In the genomic region with DNA sequence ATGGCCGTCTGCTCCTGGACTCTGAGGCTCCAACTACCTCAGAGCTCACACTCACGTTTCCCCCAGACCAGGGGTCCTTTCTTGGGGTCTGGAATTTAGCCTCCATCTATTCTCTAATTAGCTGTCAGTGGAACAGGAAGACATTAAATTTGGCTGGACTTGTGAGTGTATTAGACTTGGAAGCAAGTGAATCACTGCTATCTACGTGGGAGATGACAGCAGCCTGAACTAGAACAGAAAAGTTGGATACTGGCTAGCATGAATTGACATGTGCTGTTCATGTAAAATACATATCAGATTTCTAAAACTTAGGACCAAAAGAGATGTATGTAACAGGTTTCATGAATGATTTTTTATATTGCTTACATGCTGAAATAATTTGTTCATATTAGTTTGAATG, we compare ENCODE assay signal across 11 cellular contexts. TPM values are rescaled to one million over a fixed set of nuclear protein-coding genes. Genes with fewer than 3 reads are reported as not detected.
DNase-seq lines count a peak whose midpoint lies in the region; ATAC-seq and TF ChIP-seq lines count a peak whose summit lies in the region.
"Had no signal": no experiment of that assay in that cellular context is flagged by ENCODE, and none has a peak within 500 bp of the region (broad histone marks: within the 10 kb centered on the region; RNA-seq: fewer than 3 reads in every experiment).

No MANE protein-coding gene starts in this region.

- H3K27me3 ChIP-seq in SJSA1 (replicated peaks) (no peaks in the 10 kb centered on the region), fibroblast of lung (ENCODE audit: control insufficient read depth, insufficient read depth, low read length) (no peaks in the 10 kb centered on the region), osteoblast (ENCODE audit: insufficient read depth, low read length) (no peaks in the 10 kb centered on the region), upper lobe of left lung (no peaks in the 10 kb centered on the region)
- H3K27me3 ChIP-seq: body of pancreas had no signal

- peak overlapping the region; percentile 74 for H3K27ac ChIP-seq in SJSA1
- peak overlapping the region; percentile 86 for H3K27ac ChIP-seq in fibroblast of lung (ENCODE audit: insufficient read depth, low read length)
- peak overlapping the region; percentile 84 for H3K27ac ChIP-seq in osteoblast (ENCODE audit: low read depth, low read length)
- peak overlapping the region; percentile 49 to 74 (median 61) for H3K27ac ChIP-seq in upper lobe of left lung
- H3K27ac ChIP-seq: parathyroid adenoma had no signal

- H3K36me3 Mint-ChIP-seq in immature natural killer cell, result peaks cover 14 to 32% (median 22%) of the 10 kb centered on the region in 3 donors

- ATAC-seq in upper lobe of left lung (ENCODE audit: low FRiP score in 2 of 2), result no peak

- H3K27me3 Mint-ChIP-seq in immature natural killer cell (ENCODE audit: low read depth in 3 of 3), result peaks cover 0 to 1% (median 0%) of the 10 kb centered on the region in 3 donors

- no peak for TF ChIP-seq EP300 in upper lobe of left lung (IDR thresholded peaks at IDR 0.05)

- TF ChIP-seq CTCF in fibroblast of lung (conservative IDR thresholded peaks at IDR 0.05 in 1 of 2, IDR thresholded peaks at IDR 0.05 in 1 of 2; ENCODE audit: low read depth in 1 of 2, low read length in 2 of 2), result no peak
- TF ChIP-seq CTCF in osteoblast (IDR thresholded peaks at IDR 0.05; ENCODE audit: extremely low read depth, low read depth, low read length), result no peak
- no peak for TF ChIP-seq CTCF in upper lobe of left lung (IDR thresholded peaks at IDR 0.05)

- no peak overlapping the region for H2AFZ ChIP-seq in fibroblast of lung (ENCODE audit: low read length)
- no peak overlapping the region for H2AFZ ChIP-seq in osteoblast (ENCODE audit: low read length)
- H2AFZ ChIP-seq: parathyroid adenoma had no signal

- H3K79me2 ChIP-seq in fibroblast of lung (ENCODE audit: control insufficient read depth, insufficient read depth, low read length), result peaks cover 12% of the 10 kb centered on the region
- peaks cover 51% of the 10 kb centered on the region for H3K79me2 ChIP-seq in osteoblast (ENCODE audit: insufficient read depth, low read length)
- H3K79me2 ChIP-seq: parathyroid adenoma had no signal

- H3K9me3 ChIP-seq in SJSA1 (replicated peaks) (no peaks in the 10 kb centered on the region), fibroblast of lung (ENCODE audit: control insufficient read depth, insufficient read depth, low read depth, low read length) (no peaks in the 10 kb centered on the region), osteoblast (ENCODE audit: low read depth, low read length) (no peaks in the 10 kb centered on the region), upper lobe of left lung (no peaks in the 10 kb centered on the region)
- H3K9me3 ChIP-seq: body of pancreas had no signal

- H3K4me1 Mint-ChIP-seq in immature natural killer cell, result peaks cover 22 to 31% of the 10 kb centered on the region in 2 donors

- no peak overlapping the region for H3K4me3 Mint-ChIP-seq in immature natural killer cell

- H3K9ac ChIP-seq in fibroblast of lung (ENCODE audit: insufficient read depth, low read length), result no peak overlapping the region
- H3K9ac ChIP-seq: parathyroid adenoma had no signal

- DNase-seq in SJSA1 (ENCODE audit: low read depth in 1 of 2, low spot score in 2 of 2) (no peak), fibroblast of lung (ENCODE audit: low read depth in 2 of 2) (peak; percentile 45 to 56), osteoblast (ENCODE audit: insufficient read length, low spot score, missing footprints) (no peak), upper lobe of left lung (no peak), GF-D8 (lab: John Stamatoyannopoulos, UW) (no peak), immature natural killer cell (no peak), HK-2 (ENCODE audit: unreplicated experiment) (no peak), HUDEP-2 (lab: John Stamatoyannopoulos, UW; ENCODE audit: unreplicated experiment in 76 of 76) (no peak)
- DNase-seq: NCI-H524 treated with DMSO at 0.1 percent for 48 hours had no signal

- peak overlapping the region in 2 of 6 donors; percentile 36 to 51 for H3K27ac Mint-ChIP-seq in immature natural killer cell

- H3K4me3 ChIP-seq in SJSA1 (no peak overlapping the region), fibroblast of lung (replicated peaks in 1 of 4; ENCODE audit: control extremely low read depth in 1 of 4, insufficient read depth in 1 of 4, low read depth in 3 of 4, low read length in 4 of 4) (no peak overlapping the region), osteoblast (ENCODE audit: insufficient read depth, low read length) (no peak overlapping the region), upper lobe of left lung (no peak overlapping the region)
- H3K4me3 ChIP-seq: body of pancreas had no signal

- H3K4me1 ChIP-seq in SJSA1 (replicated peaks) (peaks cover 28% of the 10 kb centered on the region), fibroblast of lung (ENCODE audit: control insufficient read depth, extremely low read depth, insufficient read depth, low read length) (peaks cover 11% of the 10 kb centered on the region), osteoblast (ENCODE audit: insufficient read depth, low read length) (peaks cover 22% of the 10 kb centered on the region), upper lobe of left lung (peaks cover 3 to 4% (median 3%) of the 10 kb centered on the region in 4 donors)
- H3K4me1 ChIP-seq: body of pancreas, parathyroid adenoma had no signal

- WGBS in upper lobe of left lung, 2 donors, result 73 to 75% methylated on average over 3 of the region's 3 CpGs

- peaks cover 59% of the 10 kb centered on the region for H3K36me3 ChIP-seq in SJSA1
- H3K36me3 ChIP-seq in fibroblast of lung (ENCODE audit: control insufficient read depth, insufficient read depth, low read length), result peaks cover 18% of the 10 kb centered on the region
- H3K36me3 ChIP-seq in osteoblast (ENCODE audit: insufficient read depth, low read length), result peaks cover 50% of the 10 kb centered on the region
- H3K36me3 ChIP-seq in upper lobe of left lung, result peaks cover 8 to 40% (median 29%) of the 10 kb centered on the region in 4 donors

- no peaks in the 10 kb centered on the region for H3K9me3 Mint-ChIP-seq in immature natural killer cell

- no peaks in the 10 kb centered on the region for H4K20me1 ChIP-seq in fibroblast of lung (ENCODE audit: control insufficient read depth, extremely low read depth, insufficient read depth, low read length)
- peaks cover 15% of the 10 kb centered on the region for H4K20me1 ChIP-seq in osteoblast (ENCODE audit: insufficient read depth, low read length)

- no peak for TF ChIP-seq POLR2A in upper lobe of left lung (IDR thresholded peaks at IDR 0.05)

- H3K4me2 ChIP-seq in fibroblast of lung (ENCODE audit: extremely low read depth, insufficient read depth, low read length) (peak overlapping the region; percentile 70), osteoblast (ENCODE audit: insufficient read depth, low read length) (peak overlapping the region; percentile 34)

RNA-seq across cellular contexts. Expression of a gene that starts 28.0 kb away (rescaled TPM):
- total RNA-seq in SJSA1 (2014; rRNA removed; shearing (Covaris generic)), result 12.0 and 25.5 TPM in 2 replicates
- total RNA-seq in fibroblast of lung (13.6 and 17.3 TPM in 2 replicates), osteoblast (13.4 and 14.4 TPM in 2 replicates), upper lobe of left lung (10 to 100 TPM; 11.0 to 25.5 (median 19.6) TPM)
- polyA plus RNA-seq in fibroblast of lung (18.6 and 23.7 TPM in 2 replicates), immature natural killer cell (1 to 10 TPM; 4.5 to 7.7 (median 6.2) TPM)
- 13.9 and 15.3 TPM in 2 replicates for polyA plus RNA-seq in fibroblast of lung (2012)
- polyA minus RNA-seq in fibroblast of lung (ENCODE audit: low replicate concordance), result 20.3 and 24.3 TPM in 2 replicates

RNA-seq across cellular contexts. Expression of a gene that starts 28.2 kb away (rescaled TPM):
- 11.9 and 15.2 TPM in 2 replicates for total RNA-seq in SJSA1 (2014; rRNA removed; shearing (Covaris generic))
- total RNA-seq in fibroblast of lung, result 8.7 and 8.8 TPM in 2 replicates
- polyA plus RNA-seq in fibroblast of lung, result 5.2 and 9.2 TPM in 2 replicates
- polyA plus RNA-seq in fibroblast of lung (2012), result 4.0 and 6.7 TPM in 2 replicates
- polyA minus RNA-seq in fibroblast of lung (ENCODE audit: low replicate concordance), result 11.3 and 22.7 TPM in 2 replicates
- total RNA-seq in osteoblast, result 7.7 and 9.0 TPM in 2 replicates
- 10 to 100 TPM in 2 of 6 donors, 1 to 10 TPM in 4; 3.4 to 26.2 (median 7.2) TPM for total RNA-seq in upper lobe of left lung
- polyA plus RNA-seq in immature natural killer cell, result 1 to 10 TPM in 2 of 3 donors, under 1 TPM in 1; 0.11 to 4.8 (median 1.5) TPM

RNA-seq across cellular contexts. Expression of a gene that starts 39.4 kb away (rescaled TPM):
- total RNA-seq in SJSA1 (2014; rRNA removed; shearing (Covaris generic)), result 30.0 and 31.7 TPM in 2 replicates
- total RNA-seq in fibroblast of lung, result 11.3 and 14.9 TPM in 2 replicates
- 11.0 and 11.3 TPM in 2 replicates for polyA plus RNA-seq in fibroblast of lung
- 9.3 and 10.0 TPM in 2 replicates for polyA plus RNA-seq in fibroblast of lung (2012)
- 6.6 and 14.8 TPM in 2 replicates for polyA minus RNA-seq in fibroblast of lung (ENCODE audit: low replicate concordance)
- total RNA-seq in osteoblast, result 12.4 and 13.4 TPM in 2 replicates
- total RNA-seq in upper lobe of left lung, result 10 to 100 TPM; 11.1 to 21.3 (median 17.7) TPM
- polyA plus RNA-seq in immature natural killer cell, result 10 to 100 TPM in 2 of 3 donors, 1 to 10 TPM in 1; 6.3 to 13.6 (median 13.1) TPM

Comparison
In these comparisons a context has a peak if more than half of its experiments do, and no peak if none do; other contexts are left out.
1. DNase-seq: peak in fibroblast of lung (2 of 2); none in SJSA1 (0 of 2), osteoblast (single experiment), upper lobe of left lung (0 of 2), GF-D8 (single experiment), immature natural killer cell (0 of 3), HK-2 (single experiment) and HUDEP-2 (0 of 76).
2. Peak in every context shown above with its lines, with median percentiles within 50 percentile points of each other: H3K27ac ChIP-seq.